In genomic region chr5:150401076-150401375, GRCh38 we compare ENCODE assay signal across 11 cellular contexts. TPM values are rescaled to one million over a fixed set of nuclear protein-coding genes. Genes with fewer than 3 reads are reported as not detected.
DNase-seq lines count a peak whose midpoint lies in the region; ATAC-seq and TF ChIP-seq lines count a peak whose summit lies in the region.
"Had no signal": no experiment of that assay in that cellular context is flagged by ENCODE, and none has a peak within 500 bp of the region (broad histone marks: within the 10 kb centered on the region; RNA-seq: fewer than 3 reads in every experiment).

No MANE protein-coding gene starts in this region.

- H3K36me3 ChIP-seq in Karpas-422 (ENCODE audit: insufficient read depth, low read length) (peaks cover 41% of the 10 kb centered on the region), body of pancreas (replicated peaks in 1 of 2; ENCODE audit: insufficient read depth in 1 of 2, low read depth in 2 of 2) (peaks cover 0 to 28% of the 10 kb centered on the region in 2 donors)

- H3K9me3 Mint-ChIP-seq in activated naive CD8-positive, alpha-beta T cell treated with anti-CD3 and anti-CD28 coated beads for 36 hours, result no peaks in the 10 kb centered on the region
- no peaks in the 10 kb centered on the region for H3K9me3 Mint-ChIP-seq in nephron progenitor cell

- 73 to 83% methylated on average over 3 of the region's 3 CpGs for WGBS in body of pancreas, 2 donors

- no peak overlapping the region for H3K4me2 ChIP-seq in Karpas-422 (ENCODE audit: low read depth, low read length, poor library complexity, severe bottlenecking)

- H3K27ac ChIP-seq in Karpas-422 (ENCODE audit: low read length) (peak overlapping the region; percentile 74), body of pancreas (no peak overlapping the region)
- H3K27ac ChIP-seq: 22Rv1, right lobe of liver had no signal

- H3K27me3 ChIP-seq in Karpas-422 (ENCODE audit: low read length), result no peaks in the 10 kb centered on the region
- no peaks in the 10 kb centered on the region for H3K27me3 ChIP-seq in body of pancreas
- H3K27me3 ChIP-seq: right lobe of liver had no signal

- no peaks in the 10 kb centered on the region for H3K79me2 ChIP-seq in Karpas-422 (ENCODE audit: low read length)

- H3K36me3 Mint-ChIP-seq in activated naive CD8-positive, alpha-beta T cell treated with anti-CD3 and anti-CD28 coated beads for 36 hours, result peaks cover 43% of the 10 kb centered on the region
- H3K36me3 Mint-ChIP-seq in nephron progenitor cell (ENCODE audit: low read depth), result peaks cover 40% of the 10 kb centered on the region

- TF ChIP-seq POLR2A in body of pancreas (IDR thresholded peaks at IDR 0.05), result no peak

- peaks cover 24% of the 10 kb centered on the region; the same call in 1 of the 2 replicates for H4K20me1 ChIP-seq in Karpas-422 (ENCODE audit: insufficient read depth, low read depth, low read length)

- no peak overlapping the region for H2AFZ ChIP-seq in Karpas-422 (ENCODE audit: low read length)

- peak overlapping the region; percentile 4 for H3K27ac Mint-ChIP-seq in activated naive CD8-positive, alpha-beta T cell treated with anti-CD3 and anti-CD28 coated beads for 36 hours
- H3K27ac Mint-ChIP-seq in nephron progenitor cell, result peak overlapping the region; percentile 97

- no peak for ATAC-seq in body of pancreas
- ATAC-seq in HG03097 (IDR thresholded peaks at IDR 0.05; ENCODE audit: low FRiP score, unreplicated experiment), result no peak
- ATAC-seq: right lobe of liver had no signal

- H3K9ac ChIP-seq in Karpas-422 (ENCODE audit: low read length), result no peak overlapping the region

- no peak for TF ChIP-seq CTCF in nephron progenitor cell (IDR thresholded peaks at IDR 0.05)
- TF ChIP-seq CTCF in body of pancreas (IDR thresholded peaks at IDR 0.05), result no peak

- H3K4me3 ChIP-seq in Karpas-422 (ENCODE audit: low read length) (no peak overlapping the region), body of pancreas (no peak overlapping the region)
- H3K4me3 ChIP-seq: right lobe of liver had no signal

- peaks cover 8% of the 10 kb centered on the region for H3K4me1 Mint-ChIP-seq in activated naive CD8-positive, alpha-beta T cell treated with anti-CD3 and anti-CD28 coated beads for 36 hours
- peaks cover 9% of the 10 kb centered on the region for H3K4me1 Mint-ChIP-seq in nephron progenitor cell

- no peaks in the 10 kb centered on the region for H3K27me3 Mint-ChIP-seq in activated naive CD8-positive, alpha-beta T cell treated with anti-CD3 and anti-CD28 coated beads for 36 hours
- H3K27me3 Mint-ChIP-seq in nephron progenitor cell (ENCODE audit: low read depth, poor library complexity), result no peaks in the 10 kb centered on the region

- H3K9me3 ChIP-seq in Karpas-422 (ENCODE audit: low read length) (no peaks in the 10 kb centered on the region), body of pancreas (no peaks in the 10 kb centered on the region)
- H3K9me3 ChIP-seq: right lobe of liver had no signal

- H3K4me1 ChIP-seq in Karpas-422 (ENCODE audit: low read length) (peaks cover 53% of the 10 kb centered on the region), body of pancreas (no peaks in the 10 kb centered on the region)
- H3K4me1 ChIP-seq: right lobe of liver had no signal

- no peak overlapping the region for H3K4me3 Mint-ChIP-seq in activated naive CD8-positive, alpha-beta T cell treated with anti-CD3 and anti-CD28 coated beads for 36 hours
- H3K4me3 Mint-ChIP-seq in nephron progenitor cell, result no peak overlapping the region

- DNase-seq in DMS 273 (lab: John Stamatoyannopoulos, UW; ENCODE audit: unreplicated experiment) (peak; percentile 59), DMS 273 treated with DMSO at 0.1 percent for 48 hours (lab: John Stamatoyannopoulos, UW) (no peak), Karpas-422 (peak; percentile 73), nephron progenitor cell (no peak), body of pancreas (no peak), COLO668 (lab: John Stamatoyannopoulos, UW; ENCODE audit: unreplicated experiment) (no peak)
- DNase-seq in activated naive CD8-positive, alpha-beta T cell treated with anti-CD3 and anti-CD28 coated beads for 36 hours, result no peak
- DNase-seq: foreskin melanocyte had no signal

- no peaks in the 10 kb centered on the region for H3K9me2 ChIP-seq in Karpas-422 (replicated peaks; ENCODE audit: insufficient read depth, low read length)

- intact Hi-C loops in body of pancreas (cut with DNase I), result no loop called here

RNA-seq across cellular contexts. Expression of gene CD74, which starts 11.7 kb away (rescaled TPM):
- 5,756 and 8,933 TPM in 2 replicates for total RNA-seq in Karpas-422 (2014; rRNA removed; shearing (Covaris generic); ENCODE audit: low replicate concordance)
- 100 to 1,000 TPM; 290 to 294 TPM for total RNA-seq in activated naive CD8-positive, alpha-beta T cell treated with anti-CD3 and anti-CD28 coated beads for 36 hours
- total RNA-seq in body of pancreas, result 100 to 1,000 TPM; 130 to 405 TPM

RNA-seq across cellular contexts. Expression of gene TCOF1, which starts 43.5 kb away (rescaled TPM):
- total RNA-seq in Karpas-422 (2014; rRNA removed; shearing (Covaris generic); ENCODE audit: low replicate concordance), result 23.0 and 42.6 TPM in 2 replicates
- total RNA-seq in activated naive CD8-positive, alpha-beta T cell treated with anti-CD3 and anti-CD28 coated beads for 36 hours, result 100 to 1,000 TPM; 138 to 140 TPM
- 10 to 100 TPM; 18.9 to 23.4 TPM for total RNA-seq in body of pancreas

RNA-seq across cellular contexts. Expression of gene RPS14, which starts 48.5 kb away (rescaled TPM):
- total RNA-seq in Karpas-422 (2014; rRNA removed; shearing (Covaris generic); ENCODE audit: low replicate concordance), result 3,040 and 3,750 TPM in 2 replicates
- 1,000 to 10,000 TPM; 2,978 to 3,004 TPM for total RNA-seq in activated naive CD8-positive, alpha-beta T cell treated with anti-CD3 and anti-CD28 coated beads for 36 hours
- 1,000 to 10,000 TPM; 1,348 to 2,916 TPM for total RNA-seq in body of pancreas

Comparison
In these comparisons a context has a peak if more than half of its experiments do, and no peak if none do; other contexts are left out.
1. DNase-seq: peak in DMS 273 (single experiment) and Karpas-422 (single experiment); none in DMS 273 treated with DMSO at 0.1 percent for 48 hours (single experiment), activated naive CD8-positive, alpha-beta T cell treated with anti-CD3 and anti-CD28 coated beads for 36 hours (single experiment), nephron progenitor cell (single experiment), body of pancreas (0 of 4) and COLO668 (single experiment).
2. RNA of gene CD74, which starts 11.7 kb away (total RNA-seq): 5,756 to 8,933 TPM in Karpas-422; 130 to 405 TPM in body of pancreas and 290 to 294 TPM in activated naive CD8-positive, alpha-beta T cell treated with anti-CD3 and anti-CD28 coated beads for 36 hours; every median in the first group is over 10 times any median in the second.